ENCODE assay signal across 12 cellular contexts in the genomic region with DNA sequence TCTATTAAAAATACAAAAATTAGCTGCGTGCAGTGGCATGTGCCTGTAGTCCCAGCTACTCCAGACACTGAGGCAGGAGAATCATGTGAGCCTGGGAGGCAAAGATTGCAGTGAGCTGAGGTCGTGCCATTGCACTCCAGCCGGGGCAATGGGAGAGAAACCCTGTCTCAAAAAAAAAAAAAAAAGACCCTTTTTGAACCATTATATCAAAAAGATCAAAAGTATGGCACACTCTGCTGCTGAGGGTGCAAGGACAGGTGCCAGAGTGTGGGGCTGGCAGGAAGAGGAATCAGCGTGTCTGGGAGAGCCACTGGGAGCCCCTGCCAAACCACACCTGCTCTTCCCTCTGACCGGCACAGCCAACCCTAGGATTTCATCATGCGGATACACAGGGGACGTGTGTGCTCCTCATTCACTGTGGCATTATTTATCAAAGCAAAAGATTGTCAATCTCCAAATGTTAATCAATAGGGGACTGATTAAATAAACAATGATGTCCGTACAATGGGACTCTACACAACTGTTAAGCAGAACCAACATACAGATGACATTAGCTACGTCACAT.
"Had no signal": no experiment of that assay in that cellular context is flagged by ENCODE, and none has a peak within 500 bp of the region (broad histone marks: within the 10 kb centered on the region; RNA-seq: fewer than 3 reads in every experiment).

No MANE protein-coding gene starts in this region.

- H3K36me3 ChIP-seq: brain microvascular endothelial cell, lower lobe of right lung, WERI-Rb-1 had no signal

- H3K27ac Mint-ChIP-seq: activated CD4-positive, alpha-beta memory T cell treated with anti-CD3 and anti-CD28 coated beads, Interleukin-2, amount 10 ng/mL, durations not matched to agents 7 days and 5 days; activated CD4-positive, alpha-beta T cell treated with anti-CD3 and anti-CD28 coated beads for 36 hours; activated naive CD8-positive, alpha-beta T cell treated with anti-CD3 and anti-CD28 coated beads for 36 hours; stimulated activated naive B cell treated with anti-CD40 and anti-IgM and Interleukin-4, amounts not matched to agents 10 μg/mL and 1 μg/mL and 100 μg/mL, for 72 hours; T-cell had no signal

- H3K4me3 Mint-ChIP-seq: activated CD4-positive, alpha-beta memory T cell treated with anti-CD3 and anti-CD28 coated beads, Interleukin-2, amount 10 ng/mL, durations not matched to agents 7 days and 5 days; activated CD4-positive, alpha-beta T cell treated with anti-CD3 and anti-CD28 coated beads for 36 hours; activated naive CD8-positive, alpha-beta T cell treated with anti-CD3 and anti-CD28 coated beads for 36 hours; naive thymus-derived CD4-positive, alpha-beta T cell; stimulated activated naive B cell treated with anti-CD40 and anti-IgM and Interleukin-4, amounts not matched to agents 10 μg/mL and 1 μg/mL and 100 μg/mL, for 72 hours had no signal

- H3K27me3 Mint-ChIP-seq: activated naive CD8-positive, alpha-beta T cell treated with anti-CD3 and anti-CD28 coated beads for 36 hours; T-cell had no signal

- ATAC-seq: activated CD4-positive, alpha-beta T cell treated with anti-CD3 and anti-CD28 coated beads for 36 hours; T-cell had no signal

- DNase-seq: activated CD4-positive, alpha-beta memory T cell treated with anti-CD3 and anti-CD28 coated beads, Interleukin-2, amount 10 ng/mL, durations not matched to agents 7 days and 5 days; activated CD4-positive, alpha-beta T cell treated with anti-CD3 and anti-CD28 coated beads for 36 hours; activated naive CD8-positive, alpha-beta T cell treated with anti-CD3 and anti-CD28 coated beads for 36 hours; brain microvascular endothelial cell; dermis blood vessel endothelial cell; naive thymus-derived CD4-positive, alpha-beta T cell; right cardiac atrium; stimulated activated CD4-positive, alpha-beta T cell treated with anti-CD3 and anti-CD28 coated beads, Interleukin-2, amount 100 ng/mL, for 24 hours; stimulated activated naive B cell treated with anti-CD40 and anti-IgM and Interleukin-4, amounts not matched to agents 10 μg/mL and 1 μg/mL and 100 μg/mL, for 72 hours; WERI-Rb-1 had no signal

- H3K27ac ChIP-seq: brain microvascular endothelial cell, lower lobe of right lung, WERI-Rb-1 had no signal

- H3K9me3 Mint-ChIP-seq: activated CD4-positive, alpha-beta memory T cell treated with anti-CD3 and anti-CD28 coated beads, Interleukin-2, amount 10 ng/mL, durations not matched to agents 7 days and 5 days; activated naive CD8-positive, alpha-beta T cell treated with anti-CD3 and anti-CD28 coated beads for 36 hours; naive thymus-derived CD4-positive, alpha-beta T cell; stimulated activated naive B cell treated with anti-CD40 and anti-IgM and Interleukin-4, amounts not matched to agents 10 μg/mL and 1 μg/mL and 100 μg/mL, for 72 hours; T-cell had no signal

- H3K27me3 ChIP-seq: brain microvascular endothelial cell had no signal

- H3K9me3 ChIP-seq: lower lobe of right lung had no signal

- H3K4me3 ChIP-seq: lower lobe of right lung had no signal

- H3K36me3 Mint-ChIP-seq: activated naive CD8-positive, alpha-beta T cell treated with anti-CD3 and anti-CD28 coated beads for 36 hours; stimulated activated naive B cell treated with anti-CD40 and anti-IgM and Interleukin-4, amounts not matched to agents 10 μg/mL and 1 μg/mL and 100 μg/mL, for 72 hours; T-cell had no signal
